ENCODE assay signal across 23 cellular contexts in the genomic region with DNA sequence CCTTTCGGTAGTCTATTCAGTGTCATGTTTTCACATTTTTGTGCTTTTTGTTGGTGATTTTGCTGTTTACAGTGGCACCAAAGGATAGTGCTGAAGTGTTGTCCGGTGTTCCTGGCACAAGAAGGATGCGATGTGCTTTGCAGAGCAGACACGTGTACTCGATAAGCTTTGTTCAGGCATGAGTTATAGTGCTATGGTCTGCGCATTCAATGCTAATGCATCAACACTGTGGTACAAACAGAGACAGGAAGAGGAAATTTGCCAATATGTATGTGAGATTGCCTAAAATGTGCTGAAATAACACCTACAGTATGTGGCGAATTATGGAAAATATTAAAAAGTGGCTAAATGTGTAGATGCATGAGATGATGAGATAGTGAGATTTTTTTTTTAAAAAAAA.
"Had no signal": no experiment of that assay in that cellular context is flagged by ENCODE, and none has a peak within 500 bp of the region (broad histone marks: within the 10 kb centered on the region; RNA-seq: fewer than 3 reads in every experiment).

No MANE protein-coding gene starts in this region.

- H3K9me3 ChIP-seq: Peyer's patch, SK-N-SH had no signal

- DNase-seq: IMR-90, Karpas-422, KG1, MM.1S, NCI-H1092 treated with DMSO at 0.1 percent for 48 hours, NCI-H1436, NCI-H187, NCI-H2029, NCI-H2081 treated with DMSO at 0.1 percent for 48 hours, NCI-H2171, NCI-H226, NCI-H446, NCI-H510A, NCI-H524 treated with DMSO at 0.1 percent for 48 hours, NCI-H774, OCI-M1, PC-9, Peyer's patch, Right ventricle myocardium superior, RPMI8226, SK-N-SH, SW 1271 had no signal

- H3K36me3 ChIP-seq: Peyer's patch had no signal

- FAIRE-seq: HepG2 had no signal

- H3K27me3 ChIP-seq: Peyer's patch had no signal

- H3K4me3 ChIP-seq: PC-9, Peyer's patch had no signal

- H3K4me2 ChIP-seq: PC-9, SK-N-SH had no signal

- H3K27ac ChIP-seq: PC-9, Peyer's patch had no signal

- H3K9ac ChIP-seq: SK-N-SH had no signal

- H2AFZ ChIP-seq: PC-9 had no signal

- H3K4me1 ChIP-seq: Peyer's patch had no signal
